8 cellular contexts compared by ENCODE assay signal in the genomic region with DNA sequence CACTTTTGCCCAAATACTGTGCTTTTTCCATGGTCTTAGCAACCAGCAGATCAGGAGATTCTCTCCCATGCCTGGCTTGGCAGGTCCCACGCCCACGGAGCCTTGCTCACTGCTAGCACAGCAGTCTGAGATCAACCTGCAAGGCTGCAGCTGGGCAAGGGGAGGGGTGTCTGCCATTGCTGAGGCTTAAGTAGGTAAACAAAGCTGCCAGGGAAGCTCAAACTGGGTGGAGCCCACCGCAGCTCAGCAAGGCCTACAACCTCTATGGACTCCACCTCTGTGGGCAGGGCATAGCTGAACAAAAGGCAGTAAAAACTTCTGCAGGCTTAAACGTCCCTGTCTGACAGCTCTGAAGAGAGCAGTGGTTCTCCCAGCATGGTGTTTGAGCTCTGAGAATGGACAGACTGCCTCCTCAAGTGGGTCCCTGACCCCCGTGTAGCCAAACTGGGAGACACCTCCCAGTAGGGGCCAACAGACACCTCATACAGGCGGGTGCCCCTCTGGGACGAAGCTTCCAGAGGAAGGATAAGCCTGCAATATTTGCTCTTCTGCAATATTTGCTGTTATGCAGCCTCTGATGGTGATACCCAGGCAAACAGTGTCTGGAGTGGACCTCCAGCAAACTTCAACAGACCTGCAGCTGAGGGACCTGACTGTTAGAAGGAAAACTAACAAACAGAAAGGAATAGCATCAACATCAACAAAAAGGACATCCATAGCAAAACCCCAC.
DNase-seq lines count a peak whose midpoint lies in the region; ATAC-seq, FAIRE-seq and TF ChIP-seq lines count a peak whose summit lies in the region.
"Not testable (repeated sequence)": the region's sequence is repeated elsewhere in the genome, so short reads cannot be mapped to it uniquely, and the experiment has no call there.

No MANE protein-coding gene starts in this region.

- peak overlapping the region; percentile 56 for H3K4me2 ChIP-seq in HepG2 (ENCODE audit: low read depth, low read length)

- POLR2A ChIA-PET in HepG2 (lab: Yijun Ruan, JAX), result interaction anchor here (0.9 to 2.0 kb wide), 6 partner anchors 9 to 189 kb away, joined by 3 to 7 read pairs (median 4); partner anchors contain the start of gene STARD13

- H2AFZ ChIP-seq in HepG2 (ENCODE audit: low read length), result not testable (repeated sequence)

- FAIRE-seq in HepG2 (lab: Jason Lieb, UNC), result peak; percentile 60

- TF ChIP-seq EP300 in HepG2 (IDR thresholded peaks at IDR 0.05; ENCODE audit: low read depth in 2 of 2, low read length in 2 of 2), result peak in 1 of 2 experiments; percentile 34; a peak in 1 of 4 replicates
- TF ChIP-seq EP300 in HepG2 (CRISPR knock-in tag; IDR thresholded peaks at IDR 0.05; ENCODE audit: borderline replicate concordance); transverse colon (IDR thresholded peaks at IDR 0.05; ENCODE audit: low read depth): not testable (repeated sequence)

- in situ Hi-C loops in HepG2 (cut with HindIII; ENCODE audit: extremely low pct_ligation_motif_present, low pct_unique_long_range_greater_than_20kb); transverse colon (cut with MboI; ENCODE audit: low pct_ligation_motif_present in 1 of 4, low pct_unique_long_range_greater_than_20kb in 1 of 4, low sequenced_read_pairs in 3 of 4): not testable (repeated sequence)

- intact Hi-C loops in HepG2 (cut with micrococcal nuclease; ENCODE audit: unreplicated experiment); transverse colon (cut with DNase I; ENCODE audit: low total_unique reads): not testable (repeated sequence)

- TF ChIP-seq POLR2A in HepG2 (IDR thresholded peaks at IDR 0.05; ENCODE audit: insufficient read depth in 1 of 2, low read depth in 2 of 2, low read length in 2 of 2); transverse colon (IDR thresholded peaks at IDR 0.05): not testable (repeated sequence)

- H3K9ac ChIP-seq in HepG2 (ENCODE audit: insufficient read depth, low read depth, low read length), result not testable (repeated sequence)

- H3K36me3 ChIP-seq in HepG2 (replicated peaks in 1 of 2; ENCODE audit: control insufficient read depth in 1 of 2, insufficient read depth in 2 of 2, low read length in 2 of 2); transverse colon: not testable (repeated sequence)

- not testable (repeated sequence) for H3K27ac ChIP-seq in HepG2 (ENCODE audit: extremely low read length, insufficient read depth, low read length); transverse colon

- CTCF ChIA-PET in HepG2 (lab: Yijun Ruan, JAX; ENCODE audit: low intra/inter-chr PET ratio, low total read pairs), result not testable (repeated sequence)

- not testable (repeated sequence) for TF ChIP-seq RAD21 in HepG2 (CRISPR knock-in tag; IDR thresholded peaks at IDR 0.05)

- not testable (repeated sequence) for H3K27me3 ChIP-seq in HepG2 (ENCODE audit: control insufficient read depth in 1 of 2, insufficient read depth in 2 of 2, low read length in 2 of 2); transverse colon

- H3K79me2 ChIP-seq in HepG2 (ENCODE audit: insufficient read depth, low read length), result not testable (repeated sequence)

- not testable (repeated sequence) for BruUV-seq in HepG2 (replicated peaks; lab: Mats Ljungman, UMichigan)

- H3K4me3 ChIP-seq in HepG2 (replicated peaks in 1 of 3; ENCODE audit: insufficient read depth in 1 of 3, low read depth in 2 of 3, low read length in 3 of 3), result peak overlapping the region in 2 of 3 experiments; percentile 19 to 20; a peak in 3 of 6 replicates
- H3K4me3 ChIP-seq in transverse colon, result not testable (repeated sequence)

- WGBS in HepG2 (ENCODE audit: low lambda C conversion rate), result 5% methylated on average over 5 of the region's 7 CpGs
- WGBS in transverse colon (ENCODE audit: low coverage in 1 of 2), 2 donors, result 70 to 80% methylated on average over 1 to 7 of the region's 7 CpGs

- not testable (repeated sequence) for TF ChIP-seq CTCF in HepG2 (CRISPR knock-in tag; IDR thresholded peaks at IDR 0.05); transverse colon (IDR thresholded peaks at IDR 0.05)

- ATAC-seq in HepG2, result peak; percentile 70

- not testable (repeated sequence) for H3K9me3 ChIP-seq in HepG2 (ENCODE audit: low read length); transverse colon

- peaks cover 32% of the 10 kb centered on the region for H3K4me1 ChIP-seq in HepG2 (ENCODE audit: insufficient read depth, low read length)
- not testable (repeated sequence) for H3K4me1 ChIP-seq in transverse colon

- peak; percentile 48 for DNase-seq in DMS153 (lab: John Stamatoyannopoulos, UW)
- peak; percentile 18 for DNase-seq in HT-29 (ENCODE audit: low spot score)
- peak; percentile 2 for DNase-seq in NCI-H2107 treated with DMSO at 0.1 percent for 48 hours (lab: John Stamatoyannopoulos, UW; ENCODE audit: unreplicated experiment)
- DNase-seq in NCI-H748 (lab: John Stamatoyannopoulos, UW; ENCODE audit: unreplicated experiment), result peak; percentile 93
- peak; percentile 36 to 64 for DNase-seq in SHP77 (lab: John Stamatoyannopoulos, UW)
- peak; percentile 44 for DNase-seq in ecto neural progenitor cell (ENCODE audit: low spot score)
- DNase-seq in HepG2 (ENCODE audit: low spot score), result peak; percentile 73
- peak; percentile 25 for DNase-seq in transverse colon

- H4K20me1 ChIP-seq in HepG2 (ENCODE audit: insufficient read depth, low read length), result not testable (repeated sequence)

TF ChIP-seq in HepG2, 621 proteins besides CTCF, POLR2A, EP300 and RAD21 (continues in another document):
- peak; percentile 62 for TF ChIP-seq SKI (IDR thresholded peaks at IDR 0.05; ENCODE audit: partially characterized antibody)
- TF ChIP-seq RERE (CRISPR knock-in tag; IDR thresholded peaks at IDR 0.05; ENCODE audit: low read depth), result 0 out of 2 replicates have a peak, but pooled peaks have one; percentile 35
- TF ChIP-seq ZNF563 (CRISPR knock-in tag; IDR thresholded peaks at IDR 0.05), result 0 out of 2 replicates have a peak, but pooled peaks have one; percentile 25
- TF ChIP-seq ZMYM4 (CRISPR knock-in tag; IDR thresholded peaks at IDR 0.05), result peak; percentile 34
- 0 out of 2 replicates have a peak, but pooled peaks have one; percentile 23 for TF ChIP-seq KDM2A (CRISPR knock-in tag; IDR thresholded peaks at IDR 0.05; ENCODE audit: borderline replicate concordance, low read depth)
- TF ChIP-seq FOXJ3 (CRISPR knock-in tag; IDR thresholded peaks at IDR 0.05; ENCODE audit: borderline replicate concordance), result peak; percentile 25; the same call in 1 of the 2 replicates

Comparison
In these comparisons a context has a peak if more than half of its experiments do, and no peak if none do; other contexts are left out.
1. DNase-seq: peak in every context shown above with its lines; median percentile 93 in NCI-H748; 73 in HepG2; 50 in SHP77; 48 in DMS153; 44 in ecto neural progenitor cell; 25 in transverse colon; 18 in HT-29; 2 in NCI-H2107 treated with DMSO at 0.1 percent for 48 hours.